Comparison of ENCODE assay signal across 23 cellular contexts in the genomic region with DNA sequence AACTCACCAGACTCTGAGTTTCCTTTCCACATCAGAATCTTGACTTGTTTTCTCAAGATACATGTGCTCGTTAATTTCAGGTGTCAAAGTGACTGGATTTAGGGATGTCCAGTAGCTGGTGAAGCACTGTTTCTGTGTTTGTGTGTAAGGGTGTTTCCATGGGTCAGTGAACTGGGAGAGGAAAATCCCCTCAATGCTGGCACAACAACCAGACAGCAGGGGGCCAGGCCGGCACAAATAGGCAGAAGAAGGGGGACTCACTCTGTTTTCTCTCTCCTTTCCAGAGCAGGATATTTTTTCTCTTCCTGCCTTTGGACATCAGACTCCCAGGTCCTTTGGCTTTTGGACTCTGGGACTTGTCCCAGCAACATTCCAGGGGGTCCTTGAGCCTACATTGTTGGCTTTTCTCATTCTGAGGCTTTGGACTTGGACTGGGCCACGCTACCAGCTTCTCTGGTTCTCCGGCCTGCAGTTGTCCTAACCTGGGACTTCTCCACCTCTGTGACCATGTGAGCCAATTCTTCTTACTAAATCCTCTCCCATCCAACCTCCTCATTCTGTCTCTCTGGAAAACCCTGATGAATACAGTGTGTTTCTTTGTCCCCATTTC.
"Had no signal": no experiment of that assay in that cellular context is flagged by ENCODE, and none has a peak within 500 bp of the region (broad histone marks: within the 10 kb centered on the region; RNA-seq: fewer than 3 reads in every experiment).

No MANE protein-coding gene starts in this region.

- ATAC-seq: activated CD4-positive, alpha-beta T cell treated with anti-CD3 and anti-CD28 coated beads for 36 hours; effector memory CD8-positive, alpha-beta T cell; foreskin keratinocyte; left lobe of liver; stimulated activated memory B cell treated with anti-CD40 and anti-IgM and Interleukin-4, amounts not matched to agents 10 μg/mL and 1 μg/mL and 100 μg/mL, for 72 hours; upper lobe of right lung had no signal

- H3K27me3 Mint-ChIP-seq: activated naive CD8-positive, alpha-beta T cell; effector memory CD8-positive, alpha-beta T cell; stimulated activated memory B cell treated with anti-CD40 and anti-IgM and Interleukin-4, amounts not matched to agents 10 μg/mL and 1 μg/mL and 100 μg/mL, for 72 hours had no signal

- H3K36me3 Mint-ChIP-seq: activated naive CD8-positive, alpha-beta T cell; stimulated activated memory B cell treated with anti-CD40 and anti-IgM and Interleukin-4, amounts not matched to agents 10 μg/mL and 1 μg/mL and 100 μg/mL, for 72 hours had no signal

- H3K27ac ChIP-seq: cardiac muscle cell, foreskin keratinocyte, ovary, sigmoid colon, spleen, testis, upper lobe of right lung had no signal

- H3K27ac Mint-ChIP-seq: activated CD4-positive, alpha-beta T cell treated with anti-CD3 and anti-CD28 coated beads for 36 hours; activated naive CD8-positive, alpha-beta T cell; activated T-helper 1 cell treated with anti-CD3 and anti-CD28 coated beads, Interleukin-12 subunit alpha, Interleukin-12 subunit beta, Interleukin-2, Interleukin-4 antibody, amounts not matched to agents 30 ng/mL and 10 ng/mL and 1 ng/mL, durations not matched to agents 14 hours and 24 hours and 36 hours; effector memory CD8-positive, alpha-beta T cell; stimulated activated memory B cell treated with anti-CD40 and anti-IgM and Interleukin-4, amounts not matched to agents 10 μg/mL and 1 μg/mL and 100 μg/mL, for 72 hours had no signal

- H3K4me1 ChIP-seq: foreskin keratinocyte, sigmoid colon, testis, upper lobe of right lung had no signal

- H3K9me3 ChIP-seq: ovary, sigmoid colon, spleen, testis, upper lobe of right lung had no signal

- H3K4me1 Mint-ChIP-seq: activated CD4-positive, alpha-beta T cell treated with anti-CD3 and anti-CD28 coated beads for 36 hours had no signal

- H3K9me3 Mint-ChIP-seq: activated T-helper 1 cell treated with anti-CD3 and anti-CD28 coated beads, Interleukin-12 subunit alpha, Interleukin-12 subunit beta, Interleukin-2, Interleukin-4 antibody, amounts not matched to agents 30 ng/mL and 10 ng/mL and 1 ng/mL, durations not matched to agents 14 hours and 24 hours and 36 hours; effector memory CD8-positive, alpha-beta T cell; stimulated activated memory B cell treated with anti-CD40 and anti-IgM and Interleukin-4, amounts not matched to agents 10 μg/mL and 1 μg/mL and 100 μg/mL, for 72 hours had no signal

- H3K27me3 ChIP-seq: cardiac muscle cell, foreskin keratinocyte, ovary, sigmoid colon, spleen, testis, upper lobe of right lung had no signal

- DNase-seq: activated CD4-positive, alpha-beta T cell treated with anti-CD3 and anti-CD28 coated beads for 36 hours; activated CD4-positive, alpha-beta T cell treated with anti-CD3 and anti-CD28 coated beads, Interleukin-2, amount 50 U/mL, for 48 hours; amygdala; effector memory CD8-positive, alpha-beta T cell; foreskin keratinocyte; glutamatergic neuron; hypothalamus; midbrain; ovary; sigmoid colon; spleen; stimulated activated CD4-positive, alpha-beta T cell treated with anti-CD3 and anti-CD28 coated beads, Interleukin-4, amount 100 ng/mL, for 4 hours; SW 1271; T-helper 2 cell; testis; upper lobe of right lung had no signal

- H3K4me3 Mint-ChIP-seq: activated CD4-positive, alpha-beta T cell treated with anti-CD3 and anti-CD28 coated beads for 36 hours; activated naive CD8-positive, alpha-beta T cell; activated T-helper 1 cell treated with anti-CD3 and anti-CD28 coated beads, Interleukin-12 subunit alpha, Interleukin-12 subunit beta, Interleukin-2, Interleukin-4 antibody, amounts not matched to agents 30 ng/mL and 10 ng/mL and 1 ng/mL, durations not matched to agents 14 hours and 24 hours and 36 hours; effector memory CD8-positive, alpha-beta T cell; stimulated activated memory B cell treated with anti-CD40 and anti-IgM and Interleukin-4, amounts not matched to agents 10 μg/mL and 1 μg/mL and 100 μg/mL, for 72 hours had no signal

- H3K36me3 ChIP-seq: cardiac muscle cell, ovary, sigmoid colon, spleen, upper lobe of right lung had no signal

- H3K4me3 ChIP-seq: cardiac muscle cell, lung, ovary, sigmoid colon, spleen, testis, upper lobe of right lung had no signal

- FAIRE-seq: keratinocyte had no signal
